Comparison of ENCODE assay signal across 18 cellular contexts in the genomic region with DNA sequence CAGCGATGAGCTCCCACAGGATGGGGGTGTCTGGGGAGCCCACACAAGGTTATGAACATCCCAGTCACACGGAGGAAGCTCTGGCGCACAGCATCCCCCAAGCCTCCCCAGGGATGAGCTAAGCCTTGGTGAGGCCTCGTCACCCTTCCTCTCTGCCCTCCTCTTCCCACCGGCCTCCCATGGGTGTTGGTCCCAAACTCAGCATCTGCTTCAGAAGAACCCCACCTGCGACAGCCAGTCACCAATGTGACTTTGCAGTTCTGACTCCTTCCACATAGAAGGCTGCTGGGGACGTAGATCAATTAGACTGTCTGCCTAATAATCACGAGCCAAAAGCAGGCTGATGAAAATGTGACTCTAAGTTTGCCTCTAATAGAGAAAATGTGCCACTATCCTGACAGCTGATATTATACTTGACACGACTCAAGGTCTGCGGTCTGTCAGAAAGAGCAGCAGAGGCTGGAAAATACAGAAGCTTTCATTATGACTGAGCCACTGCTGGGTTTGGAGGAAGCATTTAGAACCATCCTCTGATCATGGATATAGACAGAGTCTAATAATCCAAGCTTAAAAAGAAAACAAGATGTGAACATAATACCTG.
A peak's percentile ranks its signal among the peaks of the same experiment; 100 is the strongest.
DNase-seq lines count a peak whose midpoint lies in the region; ATAC-seq and TF ChIP-seq lines count a peak whose summit lies in the region.
"Had no signal": no experiment of that assay in that cellular context is flagged by ENCODE, and none has a peak within 500 bp of the region (broad histone marks: within the 10 kb centered on the region; RNA-seq: fewer than 3 reads in every experiment).

No MANE protein-coding gene starts in this region.

- intact Hi-C loops in activated B cell treated with CpG ODN at 0.5 μM for 24 hours (cut with micrococcal nuclease) = no loop called here
- intact Hi-C loops in natural killer cell (cut with micrococcal nuclease) = no loop called here

- POLR2A ChIA-PET in activated B cell treated with CpG ODN at 0.5 μM for 24 hours (lab: Charles Lee) = no interaction called here

- H3K36me3 Mint-ChIP-seq in activated CD8-positive, alpha-beta memory T cell treated with anti-CD3 and anti-CD28 coated beads, Interleukin-2, amount 10 ng/mL, durations not matched to agents 7 days and 5 days = no peaks in the 10 kb centered on the region
- no peaks in the 10 kb centered on the region for H3K36me3 Mint-ChIP-seq in activated B cell treated with CpG ODN at 0.5 μM for 24 hours (ENCODE audit: low read depth)
- H3K36me3 Mint-ChIP-seq in natural killer cell = no peaks in the 10 kb centered on the region
- no peaks in the 10 kb centered on the region for H3K36me3 Mint-ChIP-seq in activated naive CD8-positive, alpha-beta T cell treated with anti-CD3 and anti-CD28 coated beads, Interleukin-2, amount 50 U/mL, for 24 hours (ENCODE audit: low read depth)
- H3K36me3 Mint-ChIP-seq: CD4-positive, alpha-beta memory T cell had no signal

- ATAC-seq in activated CD8-positive, alpha-beta memory T cell treated with anti-CD3 and anti-CD28 coated beads, Interleukin-2, amount 10 ng/mL, durations not matched to agents 7 days and 5 days = peak; percentile 45
- ATAC-seq in HG02759 (IDR thresholded peaks at IDR 0.05; ENCODE audit: unreplicated experiment) (peak; percentile 27), activated B cell treated with CpG ODN at 0.5 μM for 24 hours (ENCODE audit: low read depth) (peak; percentile 9), natural killer cell (no peak)
- ATAC-seq in activated naive CD8-positive, alpha-beta T cell treated with anti-CD3 and anti-CD28 coated beads, Interleukin-2, amount 50 U/mL, for 24 hours = no peak
- ATAC-seq: HepG2 had no signal

- CTCF ChIA-PET in activated CD8-positive, alpha-beta memory T cell treated with anti-CD3 and anti-CD28 coated beads, Interleukin-2, amount 10 ng/mL, durations not matched to agents 7 days and 5 days (lab: Charles Lee) = interaction anchor here (1.3 kb wide), 1 partner anchor 25 kb away, joined by 3 read pairs; no protein-coding TSS in a partner anchor
- CTCF ChIA-PET in activated B cell treated with CpG ODN at 0.5 μM for 24 hours (lab: Charles Lee) = no interaction called here

- TF ChIP-seq CTCF in activated B cell treated with CpG ODN at 0.5 μM for 24 hours (IDR thresholded peaks at IDR 0.05) (no peak), natural killer cell (IDR thresholded peaks at IDR 0.05) (no peak)

- peaks cover 52% of the 10 kb centered on the region for H3K27me3 Mint-ChIP-seq in activated CD8-positive, alpha-beta memory T cell treated with anti-CD3 and anti-CD28 coated beads, Interleukin-2, amount 10 ng/mL, durations not matched to agents 7 days and 5 days
- H3K27me3 Mint-ChIP-seq in activated B cell treated with CpG ODN at 0.5 μM for 24 hours (peaks cover 23% of the 10 kb centered on the region), natural killer cell (ENCODE audit: low read depth in 2 of 2) (peaks cover 11 to 14% of the 10 kb centered on the region in 2 donors)
- H3K27me3 Mint-ChIP-seq in activated naive CD8-positive, alpha-beta T cell treated with anti-CD3 and anti-CD28 coated beads, Interleukin-2, amount 50 U/mL, for 24 hours = peaks cover 38% of the 10 kb centered on the region

- no peak overlapping the region for H3K4me3 Mint-ChIP-seq in activated CD8-positive, alpha-beta memory T cell treated with anti-CD3 and anti-CD28 coated beads, Interleukin-2, amount 10 ng/mL, durations not matched to agents 7 days and 5 days
- no peak overlapping the region for H3K4me3 Mint-ChIP-seq in activated B cell treated with CpG ODN at 0.5 μM for 24 hours
- no peak overlapping the region for H3K4me3 Mint-ChIP-seq in natural killer cell
- H3K4me3 Mint-ChIP-seq in activated naive CD8-positive, alpha-beta T cell treated with anti-CD3 and anti-CD28 coated beads, Interleukin-2, amount 50 U/mL, for 24 hours = no peak overlapping the region

- H3K27ac Mint-ChIP-seq in activated CD8-positive, alpha-beta memory T cell treated with anti-CD3 and anti-CD28 coated beads, Interleukin-2, amount 10 ng/mL, durations not matched to agents 7 days and 5 days = no peak overlapping the region
- H3K27ac Mint-ChIP-seq in activated B cell treated with CpG ODN at 0.5 μM for 24 hours = no peak overlapping the region
- H3K27ac Mint-ChIP-seq in natural killer cell = no peak overlapping the region
- H3K27ac Mint-ChIP-seq in activated naive CD8-positive, alpha-beta T cell treated with anti-CD3 and anti-CD28 coated beads, Interleukin-2, amount 50 U/mL, for 24 hours = no peak overlapping the region
- H3K27ac Mint-ChIP-seq: CD4-positive, alpha-beta memory T cell had no signal

- H3K9me3 Mint-ChIP-seq in activated CD8-positive, alpha-beta memory T cell treated with anti-CD3 and anti-CD28 coated beads, Interleukin-2, amount 10 ng/mL, durations not matched to agents 7 days and 5 days (ENCODE audit: low read depth) = no peaks in the 10 kb centered on the region
- H3K9me3 Mint-ChIP-seq in activated B cell treated with CpG ODN at 0.5 μM for 24 hours (peaks cover 4% of the 10 kb centered on the region), natural killer cell (no peaks in the 10 kb centered on the region)
- H3K9me3 Mint-ChIP-seq in activated naive CD8-positive, alpha-beta T cell treated with anti-CD3 and anti-CD28 coated beads, Interleukin-2, amount 50 U/mL, for 24 hours = peaks cover 10% of the 10 kb centered on the region

- DNase-seq in activated CD8-positive, alpha-beta memory T cell treated with anti-CD3 and anti-CD28 coated beads, Interleukin-2, amount 10 ng/mL, durations not matched to agents 7 days and 5 days = no peak
- DNase-seq in activated CD8-positive, alpha-beta memory T cell treated with anti-CD3 and anti-CD28 coated beads, Interleukin-2, amount 50 U/mL, for 48 hours = no peak
- DNase-seq in activated B cell treated with CpG ODN at 0.5 μM for 24 hours = no peak
- DNase-seq in inferior parietal cortex (ENCODE audit: extremely low spot score) = no peak
- DNase-seq in natural killer cell = no peak
- no peak for DNase-seq in ecto neural progenitor cell (ENCODE audit: low spot score)
- DNase-seq in activated naive CD8-positive, alpha-beta T cell treated with anti-CD3 and anti-CD28 coated beads, Interleukin-2, amount 50 U/mL, for 24 hours = no peak
- DNase-seq: CD4-positive, alpha-beta memory T cell; DMS79; HCEC 1CT; MM.1S; NCI-H1105; NCI-H187; NCI-H82; Peyer's patch; Right ventricle myocardium superior had no signal

- H3K4me1 Mint-ChIP-seq in activated CD8-positive, alpha-beta memory T cell treated with anti-CD3 and anti-CD28 coated beads, Interleukin-2, amount 10 ng/mL, durations not matched to agents 7 days and 5 days = peaks cover 23% of the 10 kb centered on the region
- peaks cover 20% of the 10 kb centered on the region for H3K4me1 Mint-ChIP-seq in activated B cell treated with CpG ODN at 0.5 μM for 24 hours
- no peaks in the 10 kb centered on the region for H3K4me1 Mint-ChIP-seq in natural killer cell
- H3K4me1 Mint-ChIP-seq in activated naive CD8-positive, alpha-beta T cell treated with anti-CD3 and anti-CD28 coated beads, Interleukin-2, amount 50 U/mL, for 24 hours = peaks cover 32% of the 10 kb centered on the region

Comparison
In these comparisons a context has a peak if more than half of its experiments do, and no peak if none do; other contexts are left out.
1. ATAC-seq: peak in activated CD8-positive, alpha-beta memory T cell treated with anti-CD3 and anti-CD28 coated beads, Interleukin-2, amount 10 ng/mL, durations not matched to agents 7 days and 5 days (single experiment), HG02759 (single experiment) and activated B cell treated with CpG ODN at 0.5 μM for 24 hours (single experiment); none in natural killer cell (0 of 3) and activated naive CD8-positive, alpha-beta T cell treated with anti-CD3 and anti-CD28 coated beads, Interleukin-2, amount 50 U/mL, for 24 hours (single experiment).